Comparison of ENCODE assay signal across 20 cellular contexts in the genomic region with DNA sequence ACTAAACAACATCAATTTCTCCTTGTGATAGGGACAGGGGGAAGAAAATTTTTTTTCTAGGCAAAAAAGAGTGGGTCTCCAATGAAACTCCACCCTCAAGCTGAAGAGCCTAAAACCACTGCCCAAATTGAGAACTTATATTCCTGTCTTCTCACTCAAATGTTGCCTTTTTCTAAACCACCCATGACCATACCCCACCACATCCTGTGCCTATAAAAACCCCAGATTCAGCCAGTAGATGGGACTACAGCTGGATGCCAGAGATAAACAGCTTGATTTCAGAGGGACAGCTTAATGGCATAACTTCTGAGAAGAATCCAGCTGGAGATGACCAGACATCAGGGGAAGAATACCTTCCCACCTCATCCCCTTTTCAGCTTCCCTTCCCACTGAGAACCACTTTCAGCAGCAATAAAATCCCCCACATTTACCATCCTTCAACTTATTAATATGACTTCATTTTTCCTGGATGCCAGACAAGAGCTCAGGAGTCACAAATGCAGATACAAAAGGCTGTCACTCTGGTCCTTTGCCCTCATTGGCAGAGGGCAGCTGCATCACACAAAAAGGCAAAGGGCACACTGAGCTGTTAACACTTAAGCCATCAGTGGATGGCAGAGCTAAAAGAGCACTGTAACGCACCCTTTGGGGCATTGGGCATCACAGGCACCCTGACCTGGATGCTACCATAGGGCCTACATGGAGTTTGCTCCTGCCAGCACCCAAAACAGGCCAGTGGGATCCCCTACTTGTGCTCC.
"Had no signal": no experiment of that assay in that cellular context is flagged by ENCODE, and none has a peak within 500 bp of the region (broad histone marks: within the 10 kb centered on the region; RNA-seq: fewer than 3 reads in every experiment).

No MANE protein-coding gene starts in this region.

- H3K9me3 ChIP-seq: body of pancreas had no signal

- H3K27me3 Mint-ChIP-seq: activated CD4-positive, alpha-beta memory T cell treated with anti-CD3 and anti-CD28 coated beads for 36 hours; naive thymus-derived CD4-positive, alpha-beta T cell; progenitor cell of endocrine pancreas had no signal

- DNase-seq: activated CD4-positive, alpha-beta memory T cell treated with anti-CD3 and anti-CD28 coated beads for 36 hours; activated CD4-positive, alpha-beta T cell treated with anti-CD3 and anti-CD28 coated beads for 48 hours; activated CD4-positive, CD25-positive, alpha-beta regulatory T cell; activated effector memory CD4-positive, alpha-beta T cell treated with anti-CD3 and anti-CD28 coated beads, Interleukin-2, amount 50 U/mL, for 16 hours; activated naive CD4-positive, alpha-beta T cell treated with anti-CD3 and anti-CD28 coated beads, Interleukin-2, amount 50 U/mL, for 16 hours; activated T-cell treated with anti-CD3 and anti-CD28 coated beads for 4 hours; anterior cingulate cortex; body of pancreas; kidney glomerular epithelial cell; left ventricle myocardium inferior; naive thymus-derived CD4-positive, alpha-beta T cell; retina; sigmoid colon; stimulated activated CD4-positive, alpha-beta T cell treated with anti-CD3 and anti-CD28 coated beads, Interleukin-2, amount 100 ng/mL, for 48 hours; stimulated activated CD8-positive, alpha-beta memory T cell treated with anti-CD3 and anti-CD28 coated beads, Interleukin-4, amount 100 ng/mL, for 48 hours; stimulated activated naive CD4-positive, alpha-beta T cell; T-helper 9 cell; upper lobe of left lung had no signal

- H3K36me3 ChIP-seq: cardiac muscle cell, left ventricle myocardium inferior, sigmoid colon, upper lobe of left lung had no signal

- H3K4me3 Mint-ChIP-seq: activated CD4-positive, alpha-beta memory T cell treated with anti-CD3 and anti-CD28 coated beads for 36 hours; naive thymus-derived CD4-positive, alpha-beta T cell had no signal

- ATAC-seq: body of pancreas; naive thymus-derived CD4-positive, alpha-beta T cell had no signal

- H3K36me3 Mint-ChIP-seq: activated CD4-positive, alpha-beta memory T cell treated with anti-CD3 and anti-CD28 coated beads for 36 hours; naive thymus-derived CD4-positive, alpha-beta T cell had no signal

- H3K4me1 ChIP-seq: body of pancreas, left ventricle myocardium inferior, sigmoid colon, upper lobe of left lung had no signal

- H3K27ac ChIP-seq: body of pancreas, cardiac muscle cell, left ventricle myocardium inferior, sigmoid colon, upper lobe of left lung had no signal

- H3K27me3 ChIP-seq: body of pancreas, cardiac muscle cell, sigmoid colon, upper lobe of left lung had no signal

- H3K4me3 ChIP-seq: body of pancreas, cardiac muscle cell, left ventricle myocardium inferior, sigmoid colon, upper lobe of left lung had no signal

- H3K27ac Mint-ChIP-seq: activated CD4-positive, alpha-beta memory T cell treated with anti-CD3 and anti-CD28 coated beads for 36 hours; naive thymus-derived CD4-positive, alpha-beta T cell; progenitor cell of endocrine pancreas had no signal
